ENCODE assay signal across 8 cellular contexts in the genomic region with DNA sequence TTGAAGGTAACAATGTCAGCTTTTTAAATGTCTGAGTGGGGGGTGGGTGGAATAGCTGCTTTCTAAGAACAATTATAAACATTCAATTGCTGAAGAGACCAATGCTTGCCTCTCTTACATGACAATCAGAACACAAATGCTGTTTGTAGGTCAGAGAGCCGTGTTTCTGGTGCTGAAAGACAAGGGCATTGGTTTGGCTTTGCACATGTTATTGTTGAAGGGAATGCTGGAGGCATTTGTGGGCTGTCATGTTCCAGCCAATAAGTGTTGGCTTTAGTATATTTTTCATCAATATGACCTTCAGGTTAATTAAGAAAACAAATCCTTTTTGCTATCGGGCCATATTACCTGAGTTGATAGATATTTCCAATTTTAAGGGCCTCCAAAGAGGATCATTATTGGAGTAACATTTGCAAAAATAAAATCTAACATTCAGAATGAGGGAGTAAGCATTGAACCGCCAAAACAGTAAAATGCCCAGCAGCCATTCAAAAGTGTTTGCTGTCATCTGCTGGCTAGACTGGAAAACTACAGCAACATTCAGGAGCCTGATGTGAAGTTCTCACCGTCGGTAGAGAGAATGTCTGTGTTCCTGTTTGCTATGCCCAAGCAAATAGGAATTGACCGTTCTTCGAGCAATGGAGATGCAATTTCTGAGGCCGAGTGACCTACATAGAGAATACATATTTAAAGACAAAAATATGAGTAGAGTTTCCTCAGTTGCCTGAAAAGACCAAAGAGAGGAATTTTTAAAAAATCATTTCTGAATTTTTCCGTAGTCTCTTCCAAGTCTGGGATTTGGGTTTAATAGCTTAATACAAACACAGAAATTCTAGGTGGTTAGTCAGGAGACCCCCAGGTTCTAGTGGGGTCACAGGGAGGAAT.
DNase-seq lines count a peak whose midpoint lies in the region; ATAC-seq, FAIRE-seq and TF ChIP-seq lines count a peak whose summit lies in the region.

No MANE protein-coding gene starts in this region.

- H3K36me3 ChIP-seq in SU-DHL-6 (ENCODE audit: low read length): peaks cover 35% of the 10 kb centered on the region
- peaks cover 0 to 19% (median 3%) of the 10 kb centered on the region in 4 donors for H3K36me3 ChIP-seq in right lobe of liver

- no peak overlapping the region for H3K4me3 ChIP-seq in SU-DHL-6 (ENCODE audit: insufficient read depth, low read length, poor library complexity, severe bottlenecking)
- H3K4me3 ChIP-seq in right lobe of liver: no peak overlapping the region

- no peaks in the 10 kb centered on the region for H3K27me3 ChIP-seq in SU-DHL-6 (ENCODE audit: low read length)
- H3K27me3 ChIP-seq in right lobe of liver: no peaks in the 10 kb centered on the region

- ATAC-seq in right lobe of liver (peak; percentile 70 to 84 (median 74)), HG02840 (IDR thresholded peaks at IDR 0.05; ENCODE audit: low FRiP score, unreplicated experiment) (no peak)

- H2AFZ ChIP-seq in SU-DHL-6 (ENCODE audit: low read depth, low read length, severe bottlenecking): no peak overlapping the region

- H3K27ac ChIP-seq in SU-DHL-6 (ENCODE audit: low read depth, low read length): no peak overlapping the region
- peak overlapping the region; percentile 50 to 75 (median 71) for H3K27ac ChIP-seq in right lobe of liver

- H3K4me1 ChIP-seq in right lobe of liver: peaks cover 0 to 24% (median 5%) of the 10 kb centered on the region in 4 donors

- H4K20me1 ChIP-seq in SU-DHL-6 (ENCODE audit: low read depth, low read length): no peaks in the 10 kb centered on the region

- 19% methylated on average over 9 of the region's 9 CpGs for WGBS in right lobe of liver (ENCODE audit: insufficient coverage, low coverage, low lambda C conversion rate, missing lambda C conversion rate)

- DNase-seq in GM04504 (ENCODE audit: low read depth) (peak; percentile 30), LoVo (ENCODE audit: low spot score) (peak; percentile 49), dermis microvascular lymphatic vessel endothelial cell (ENCODE audit: low read depth in 2 of 2) (peak; percentile 7 to 28), right lobe of liver (no peak), mesenteric fat pad (ENCODE audit: low spot score) (no peak)

- intact Hi-C loops in right lobe of liver (cut with DNase I): loop anchor here in 1 of 2 donors (10.0 kb wide), 1 partner anchor 222 kb away; no protein-coding TSS in a partner anchor

- H3K9me3 ChIP-seq in SU-DHL-6 (ENCODE audit: insufficient read depth, low read length) (no peaks in the 10 kb centered on the region), right lobe of liver (no peaks in the 10 kb centered on the region)

- peak; percentile 82 for FAIRE-seq in A204.1 (lab: Jason Lieb, UNC)

- peak; percentile 32 for TF ChIP-seq CTCF in SU-DHL-6 (IDR thresholded peaks at IDR 0.05; ENCODE audit: insufficient read depth, low read length, poor library complexity, severe bottlenecking)
- peak; percentile 77 to 89 (median 81) for TF ChIP-seq CTCF in right lobe of liver (IDR thresholded peaks at IDR 0.05)

- H3K9ac ChIP-seq in SU-DHL-6 (ENCODE audit: low read length): no peak overlapping the region

- no peak overlapping the region for H3K4me2 ChIP-seq in SU-DHL-6 (ENCODE audit: low read depth, low read length, poor library complexity, severe bottlenecking)

- no peaks in the 10 kb centered on the region for H3F3A ChIP-seq in SU-DHL-6 (ENCODE audit: insufficient read depth)

- TF ChIP-seq POLR2A in right lobe of liver (IDR thresholded peaks at IDR 0.05): no peak

- H3K9me2 ChIP-seq in SU-DHL-6 (replicated peaks; ENCODE audit: insufficient read depth, low read length): no peaks in the 10 kb centered on the region

- H3K79me2 ChIP-seq in SU-DHL-6 (ENCODE audit: insufficient read depth, low read length): no peaks in the 10 kb centered on the region

Comparison
In these comparisons a context has a peak if more than half of its experiments do, and no peak if none do; other contexts are left out.
1. DNase-seq: peak in GM04504 (single experiment), LoVo (single experiment) and dermis microvascular lymphatic vessel endothelial cell (2 of 2); none in right lobe of liver (0 of 3) and mesenteric fat pad (single experiment).